3 cellular contexts compared by ENCODE assay signal in genomic region chr12:69677-70076, GRCh38. TPM values are rescaled to one million over a fixed set of nuclear protein-coding genes. Genes with fewer than 3 reads are reported as not detected.
"Had no signal": no experiment of that assay in that cellular context is flagged by ENCODE, and none has a peak within 500 bp of the region (broad histone marks: within the 10 kb centered on the region; RNA-seq: fewer than 3 reads in every experiment).

No MANE protein-coding gene starts in this region.

RNA-seq across cellular contexts. Expression of gene IQSEC3, which starts 3.1 kb away (rescaled TPM):
- total RNA-seq: GM23248, H4, HFFc6 had no signal
- polyA plus RNA-seq: GM23248 had no signal
